Comparison of ENCODE assay signal across 1 cellular context in the genomic region with DNA sequence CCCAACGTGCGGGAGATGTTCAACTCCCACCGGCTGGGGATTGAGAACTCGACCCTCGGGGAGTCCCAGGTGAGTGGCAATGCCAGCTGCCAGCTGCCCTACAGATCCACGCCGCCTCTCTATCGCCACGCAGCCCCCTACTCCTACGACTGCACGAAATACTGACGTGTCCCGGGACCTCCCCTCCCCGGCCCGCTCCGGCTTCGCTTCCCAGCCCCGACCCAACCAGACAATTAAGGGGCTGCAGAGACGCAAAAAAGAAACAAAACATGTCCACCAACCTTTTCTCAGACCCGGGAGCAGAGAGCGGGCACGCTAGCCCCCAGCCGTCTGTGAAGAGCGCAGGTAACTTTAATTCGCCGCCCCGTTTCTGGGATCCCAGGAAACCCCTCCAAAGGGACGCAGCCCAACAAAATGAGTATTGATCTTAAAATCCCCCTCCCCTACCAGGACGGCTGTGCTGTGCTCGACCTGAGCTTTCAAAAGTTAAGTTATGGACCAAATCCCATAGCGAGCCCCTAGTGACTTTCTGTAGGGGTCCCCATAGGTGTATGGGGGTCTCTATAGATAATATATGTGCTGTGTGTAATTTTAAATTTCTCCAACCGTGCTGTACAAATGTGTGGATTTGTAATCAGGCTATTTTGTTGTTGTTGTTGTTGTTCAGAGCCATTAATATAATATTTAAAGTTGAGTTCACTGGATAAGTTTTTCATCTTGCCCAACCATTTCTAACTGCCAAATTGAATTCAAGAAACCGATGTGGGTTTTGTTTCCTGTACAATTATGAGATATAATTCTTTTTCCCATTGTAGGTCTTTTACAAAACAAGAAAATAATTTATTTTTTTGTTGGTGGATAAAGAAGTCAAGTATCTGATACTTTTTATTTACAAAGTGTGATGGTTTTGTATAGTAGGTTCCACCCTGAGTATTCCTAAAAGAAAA.
TF ChIP-seq lines count a peak whose summit lies in the region.

No MANE protein-coding gene starts in this region.

TF ChIP-seq in HepG2, 621 proteins besides CTCF, POLR2A, EP300 and RAD21:
- TF ChIP-seq CHCHD3 (CRISPR knock-in tag; IDR thresholded peaks at IDR 0.05): no peak
- TF ChIP-seq PRPF4 (IDR thresholded peaks at IDR 0.05; ENCODE audit: low read depth, low read length, poor library complexity, severe bottlenecking): no peak
TF ChIP-seq in HepG2: peak in this region for 0.
